In the genomic region with DNA sequence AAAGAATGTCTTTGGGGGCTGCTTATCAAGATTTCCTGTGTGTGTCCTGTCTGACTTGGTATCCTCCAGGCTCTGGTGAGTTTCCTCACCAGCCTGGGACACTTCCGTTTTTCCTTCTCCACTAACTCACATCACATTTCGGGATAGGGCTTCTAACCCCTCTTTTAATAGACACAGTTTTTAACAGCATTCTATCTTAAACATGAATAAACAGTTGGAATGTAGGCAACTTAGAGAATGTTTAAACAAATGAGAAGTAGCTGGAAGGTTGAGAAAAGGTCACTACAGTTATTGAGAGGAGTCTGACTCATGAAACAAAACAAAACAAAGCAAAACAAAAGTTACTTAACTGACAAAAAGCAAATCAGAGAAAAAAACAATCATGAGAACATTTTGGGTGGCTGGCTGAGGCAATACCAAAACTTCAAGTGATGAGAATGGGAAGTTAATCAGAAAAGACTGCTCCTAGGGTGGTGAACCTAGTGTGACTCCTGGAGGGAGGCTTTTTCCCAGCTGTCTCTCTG, we compare ENCODE assay signal across 13 cellular contexts.
DNase-seq lines count a peak whose midpoint lies in the region; ATAC-seq and TF ChIP-seq lines count a peak whose summit lies in the region.
"Had no signal": no experiment of that assay in that cellular context is flagged by ENCODE, and none has a peak within 500 bp of the region (broad histone marks: within the 10 kb centered on the region; RNA-seq: fewer than 3 reads in every experiment).

No MANE protein-coding gene starts in this region.

- H3K4me3 ChIP-seq in PC-3 (ENCODE audit: low read length) = peak overlapping the region; percentile 34; the same call in 1 of the 2 replicates
- no peak overlapping the region for H3K4me3 ChIP-seq in skeletal muscle cell (ENCODE audit: low read depth, low read length)
- no peak overlapping the region for H3K4me3 ChIP-seq in SJCRH30
- H3K4me3 ChIP-seq: pancreas had no signal

- DNase-seq in PC-3 (peak; percentile 78), fibroblast of peridontal ligament (ENCODE audit: extremely low read depth) (peak; percentile 95), skeletal muscle cell (ENCODE audit: low read depth) (peak; percentile 71), SJCRH30 (no peak), GDM1 (lab: John Stamatoyannopoulos, UW) (no peak)
- no peak for DNase-seq in activated CD4-positive, CD25-positive, alpha-beta regulatory T cell treated with anti-CD3 and anti-CD28 coated beads, Interleukin-2, amount 50 U/mL, for 72 hours
- DNase-seq: erythroblast; NCI-H510A treated with DMSO at 0.1 percent for 48 hours; pancreas; stimulated activated naive CD8-positive, alpha-beta T cell treated with anti-CD3 and anti-CD28 coated beads, Interleukin-15, amount 100 ng/mL, for 72 hours had no signal

- ATAC-seq in GM18499 (IDR thresholded peaks at IDR 0.05; ENCODE audit: insufficient read depth, unreplicated experiment) (peak; percentile 44), PC-3 (peak; percentile 50), HG03439 (IDR thresholded peaks at IDR 0.05; ENCODE audit: unreplicated experiment) (no peak)
- ATAC-seq: stimulated activated naive CD8-positive, alpha-beta T cell treated with anti-CD3 and anti-CD28 coated beads, Interleukin-15, amount 100 ng/mL, for 72 hours had no signal

- peaks cover 44% of the 10 kb centered on the region for H3K4me1 ChIP-seq in PC-3 (ENCODE audit: insufficient read depth, low read length)
- no peaks in the 10 kb centered on the region for H3K4me1 ChIP-seq in SJCRH30
- H3K4me1 ChIP-seq: pancreas had no signal

- H3F3A ChIP-seq in PC-3 (ENCODE audit: low read length, unreplicated experiment) = peaks cover 5% of the 10 kb centered on the region

- H3K9me3 ChIP-seq in PC-3 (ENCODE audit: low read length) = no peaks in the 10 kb centered on the region
- no peaks in the 10 kb centered on the region for H3K9me3 ChIP-seq in SJCRH30 (replicated peaks)
- H3K9me3 ChIP-seq: pancreas had no signal

- no TSS peak for BruUV-seq in PC-3 (replicated peaks; lab: Mats Ljungman, UMichigan)

- no peaks in the 10 kb centered on the region for H3K79me2 ChIP-seq in PC-3 (ENCODE audit: low read length)

- H3K4me2 ChIP-seq in PC-3 (ENCODE audit: low read length) = peak overlapping the region; percentile 65

- POLR2A ChIA-PET in PC-3 (lab: Charles Lee; ENCODE audit: unreplicated experiment) = no interaction called here

- H2AFZ ChIP-seq in PC-3 (ENCODE audit: low read length) = peak overlapping the region; percentile 21

- no peak for TF ChIP-seq CTCF in PC-3 (conservative IDR thresholded peaks at IDR 0.05; ENCODE audit: low read depth, low read length)

- no peaks in the 10 kb centered on the region for H4K20me1 ChIP-seq in PC-3 (ENCODE audit: low read length)

- peak overlapping the region; percentile 44 for H3K9ac ChIP-seq in PC-3 (ENCODE audit: low read length)

- no peaks in the 10 kb centered on the region for H3K27me3 ChIP-seq in PC-3 (ENCODE audit: low read length)
- H3K27me3 ChIP-seq in SJCRH30 = no peaks in the 10 kb centered on the region
- H3K27me3 ChIP-seq: pancreas had no signal

- no peaks in the 10 kb centered on the region for H3K9me2 ChIP-seq in PC-3 (replicated peaks; ENCODE audit: low read length)

- H3K36me3 ChIP-seq in PC-3 (ENCODE audit: low read depth, low read length) (no peaks in the 10 kb centered on the region), SJCRH30 (no peaks in the 10 kb centered on the region)
- H3K36me3 ChIP-seq: pancreas had no signal

- intact Hi-C loops in PC-3 (cut with micrococcal nuclease) = loop anchor here (5.0 kb wide), 1 partner anchor 80 kb away; no protein-coding TSS in a partner anchor

- peak overlapping the region; percentile 78 for H3K27ac ChIP-seq in PC-3 (ENCODE audit: low read length)
- no peak overlapping the region for H3K27ac ChIP-seq in SJCRH30
- H3K27ac ChIP-seq: HL-60, pancreas had no signal

- CTCF ChIA-PET in PC-3 (lab: Charles Lee) = no interaction called here

Comparison
In these comparisons a context has a peak if more than half of its experiments do, and no peak if none do; other contexts are left out.
1. DNase-seq: peak in PC-3 (single experiment), fibroblast of peridontal ligament (single experiment) and skeletal muscle cell (single experiment); none in activated CD4-positive, CD25-positive, alpha-beta regulatory T cell treated with anti-CD3 and anti-CD28 coated beads, Interleukin-2, amount 50 U/mL, for 72 hours (single experiment), SJCRH30 (0 of 2) and GDM1 (single experiment).